Comparison of ENCODE assay signal across 35 cellular contexts in genomic region chr7:25763461-25763860, GRCh38.
"Had no signal": no experiment of that assay in that cellular context is flagged by ENCODE, and none has a peak within 500 bp of the region (broad histone marks: within the 10 kb centered on the region; RNA-seq: fewer than 3 reads in every experiment).

No MANE protein-coding gene starts in this region.

- H3K4me1 Mint-ChIP-seq: activated CD4-positive, alpha-beta memory T cell treated with anti-CD3 and anti-CD28 coated beads, Interleukin-2, amount 10 ng/mL, durations not matched to agents 7 days and 5 days; activated CD4-positive, alpha-beta T cell treated with anti-CD3 and anti-CD28 coated beads for 36 hours; activated CD4-positive, alpha-beta T cell treated with anti-CD3 and anti-CD28 coated beads, Interleukin-2, amount 10 ng/mL, durations not matched to agents 7 days and 5 days; activated CD8-positive, alpha-beta memory T cell treated with anti-CD3 and anti-CD28 coated beads, Interleukin-2, amount 10 ng/mL, durations not matched to agents 7 days and 5 days; activated naive CD4-positive, alpha-beta T cell treated with anti-CD3 and anti-CD28 coated beads, Interleukin-2, amount 10 ng/mL, durations not matched to agents 7 days and 5 days; activated naive CD4-positive, alpha-beta T cell treated with anti-CD3 and anti-CD28 coated beads, Interleukin-2, amount 50 U/mL, for 24 hours; activated naive CD8-positive, alpha-beta T cell treated with anti-CD3 and anti-CD28 coated beads, Interleukin-2, amount 10 ng/mL, durations not matched to agents 7 days and 5 days; activated naive CD8-positive, alpha-beta T cell treated with anti-CD3 and anti-CD28 coated beads, Interleukin-2, amount 50 U/mL, for 24 hours; central memory CD8-positive, alpha-beta T cell had no signal

- H3K27ac Mint-ChIP-seq: activated CD4-positive, alpha-beta memory T cell treated with anti-CD3 and anti-CD28 coated beads, Interleukin-2, amount 10 ng/mL, durations not matched to agents 7 days and 5 days; activated CD4-positive, alpha-beta T cell treated with anti-CD3 and anti-CD28 coated beads for 36 hours; activated CD4-positive, alpha-beta T cell treated with anti-CD3 and anti-CD28 coated beads, Interleukin-2, amount 10 ng/mL, durations not matched to agents 7 days and 5 days; activated CD8-positive, alpha-beta memory T cell treated with anti-CD3 and anti-CD28 coated beads, Interleukin-2, amount 10 ng/mL, durations not matched to agents 7 days and 5 days; activated CD8-positive, alpha-beta T cell treated with anti-CD3 and anti-CD28 coated beads, Interleukin-2, amount 10 ng/mL, durations not matched to agents 7 days and 5 days; activated naive CD4-positive, alpha-beta T cell treated with anti-CD3 and anti-CD28 coated beads, Interleukin-2, amount 10 ng/mL, durations not matched to agents 7 days and 5 days; activated naive CD4-positive, alpha-beta T cell treated with anti-CD3 and anti-CD28 coated beads, Interleukin-2, amount 50 U/mL, for 24 hours; activated naive CD8-positive, alpha-beta T cell; activated naive CD8-positive, alpha-beta T cell treated with anti-CD3 and anti-CD28 coated beads, Interleukin-2, amount 10 ng/mL, durations not matched to agents 7 days and 5 days; activated naive CD8-positive, alpha-beta T cell treated with anti-CD3 and anti-CD28 coated beads, Interleukin-2, amount 50 U/mL, for 24 hours; activated T-cell treated with anti-CD3 and anti-CD28 coated beads, Interleukin-2, amount 50 U/mL, for 24 hours; activated T-helper 2 cell treated with anti-CD3 and anti-CD28 coated beads, Interferon-gamma antibody, Interleukin-2, Interleukin-4, amounts not matched to agents 10 μg/mL and 5 μg/mL and 100 μg/mL, durations not matched to agents 14 hours and 24 hours and 36 hours; brain; T-helper 1 cell treated with Interleukin-12 subunit alpha and Interleukin-12 subunit beta and Interleukin-4 antibody, amounts not matched to agents 30 μg/mL and 1 μg/mL, for 36 hours; T-helper 2 cell treated with Interferon-gamma antibody and Interleukin-4, amounts not matched to agents 5 μg/mL and 100 μg/mL, for 36 hours; WTC11 had no signal

- DNase-seq: activated CD4-positive, alpha-beta memory T cell treated with anti-CD3 and anti-CD28 coated beads, Interleukin-2, amount 10 ng/mL, durations not matched to agents 7 days and 5 days; activated CD4-positive, alpha-beta T cell treated with anti-CD3 and anti-CD28 coated beads for 1 hour; activated CD4-positive, alpha-beta T cell treated with anti-CD3 and anti-CD28 coated beads for 36 hours; activated CD4-positive, alpha-beta T cell treated with anti-CD3 and anti-CD28 coated beads for 48 hours; activated CD4-positive, alpha-beta T cell treated with anti-CD3 and anti-CD28 coated beads, Interleukin-2, amount 10 ng/mL, durations not matched to agents 7 days and 5 days; activated CD4-positive, alpha-beta T cell treated with anti-CD3 and anti-CD28 coated beads, Interleukin-2, amount 50 U/mL, for 48 hours; activated CD4-positive, CD25-positive, alpha-beta regulatory T cell; activated CD8-positive, alpha-beta memory T cell treated with anti-CD3 and anti-CD28 coated beads for 24 hours; activated CD8-positive, alpha-beta memory T cell treated with anti-CD3 and anti-CD28 coated beads, Interleukin-2, amount 10 ng/mL, durations not matched to agents 7 days and 5 days; activated CD8-positive, alpha-beta memory T cell treated with anti-CD3 and anti-CD28 coated beads, Interleukin-2, amount 50 U/mL, for 48 hours; activated CD8-positive, alpha-beta T cell treated with anti-CD3 and anti-CD28 coated beads, Interleukin-2, amount 10 ng/mL, durations not matched to agents 7 days and 5 days; activated effector memory CD4-positive, alpha-beta T cell treated with Interleukin-2 at 50 U/mL for 16 hours; activated gamma-delta T cell; activated naive CD4-positive, alpha-beta T cell treated with anti-CD3 and anti-CD28 coated beads, Interleukin-2, amount 10 ng/mL, durations not matched to agents 7 days and 5 days; activated naive CD4-positive, alpha-beta T cell treated with Interleukin-2 at 50 U/mL for 16 hours; activated naive CD8-positive, alpha-beta T cell treated with anti-CD3 and anti-CD28 coated beads, Interleukin-2, amount 10 ng/mL, durations not matched to agents 7 days and 5 days; activated naive CD8-positive, alpha-beta T cell treated with anti-CD3 and anti-CD28 coated beads, Interleukin-2, amount 50 U/mL, for 24 hours; activated T-cell treated with anti-CD3 and anti-CD28 coated beads, Interleukin-2, amount 50 U/mL, for 24 hours; activated T-cell treated with anti-CD3 and anti-CD28 coated beads, Interleukin-2, amount 50 U/mL, for 48 hours; amygdala; anterior cingulate cortex; T-helper 1 cell; T-helper 2 cell; T-helper 9 cell; WERI-Rb-1 had no signal

- H3K9me3 Mint-ChIP-seq: activated CD4-positive, alpha-beta memory T cell treated with anti-CD3 and anti-CD28 coated beads, Interleukin-2, amount 10 ng/mL, durations not matched to agents 7 days and 5 days; activated CD4-positive, alpha-beta T cell treated with anti-CD3 and anti-CD28 coated beads, Interleukin-2, amount 10 ng/mL, durations not matched to agents 7 days and 5 days; activated naive CD4-positive, alpha-beta T cell treated with anti-CD3 and anti-CD28 coated beads, Interleukin-2, amount 10 ng/mL, durations not matched to agents 7 days and 5 days; activated naive CD4-positive, alpha-beta T cell treated with anti-CD3 and anti-CD28 coated beads, Interleukin-2, amount 50 U/mL, for 24 hours; activated naive CD8-positive, alpha-beta T cell treated with anti-CD3 and anti-CD28 coated beads, Interleukin-2, amount 10 ng/mL, durations not matched to agents 7 days and 5 days; activated naive CD8-positive, alpha-beta T cell treated with anti-CD3 and anti-CD28 coated beads, Interleukin-2, amount 50 U/mL, for 24 hours; activated T-cell treated with anti-CD3 and anti-CD28 coated beads, Interleukin-2, amount 50 U/mL, for 24 hours; activated T-helper 2 cell treated with anti-CD3 and anti-CD28 coated beads, Interferon-gamma antibody, Interleukin-2, Interleukin-4, amounts not matched to agents 10 μg/mL and 5 μg/mL and 100 μg/mL, durations not matched to agents 14 hours and 24 hours and 36 hours; central memory CD8-positive, alpha-beta T cell; T-helper 1 cell treated with Interleukin-12 subunit alpha and Interleukin-12 subunit beta and Interleukin-4 antibody, amounts not matched to agents 30 μg/mL and 1 μg/mL, for 36 hours; T-helper 2 cell treated with Interferon-gamma antibody and Interleukin-4, amounts not matched to agents 5 μg/mL and 100 μg/mL, for 36 hours had no signal

- H3K36me3 ChIP-seq: ascending aorta, WERI-Rb-1 had no signal

- H3K27me3 Mint-ChIP-seq: activated naive CD4-positive, alpha-beta T cell treated with anti-CD3 and anti-CD28 coated beads, Interleukin-2, amount 10 ng/mL, durations not matched to agents 7 days and 5 days; activated naive CD4-positive, alpha-beta T cell treated with anti-CD3 and anti-CD28 coated beads, Interleukin-2, amount 50 U/mL, for 24 hours; brain had no signal

- H3K27ac ChIP-seq: ascending aorta, WERI-Rb-1 had no signal

- H3K9me3 ChIP-seq: ascending aorta had no signal

- H3K27me3 ChIP-seq: ascending aorta had no signal

- H3K36me3 Mint-ChIP-seq: activated CD8-positive, alpha-beta memory T cell treated with anti-CD3 and anti-CD28 coated beads, Interleukin-2, amount 10 ng/mL, durations not matched to agents 7 days and 5 days; activated naive CD4-positive, alpha-beta T cell treated with anti-CD3 and anti-CD28 coated beads, Interleukin-2, amount 10 ng/mL, durations not matched to agents 7 days and 5 days; activated naive CD4-positive, alpha-beta T cell treated with anti-CD3 and anti-CD28 coated beads, Interleukin-2, amount 50 U/mL, for 24 hours; activated naive CD8-positive, alpha-beta T cell; activated naive CD8-positive, alpha-beta T cell treated with anti-CD3 and anti-CD28 coated beads, Interleukin-2, amount 10 ng/mL, durations not matched to agents 7 days and 5 days; brain had no signal

- H3K4me3 ChIP-seq: ascending aorta had no signal

- H3K4me3 Mint-ChIP-seq: activated CD4-positive, alpha-beta memory T cell treated with anti-CD3 and anti-CD28 coated beads, Interleukin-2, amount 10 ng/mL, durations not matched to agents 7 days and 5 days; activated CD4-positive, alpha-beta T cell treated with anti-CD3 and anti-CD28 coated beads for 36 hours; activated CD4-positive, alpha-beta T cell treated with anti-CD3 and anti-CD28 coated beads, Interleukin-2, amount 10 ng/mL, durations not matched to agents 7 days and 5 days; activated CD8-positive, alpha-beta memory T cell treated with anti-CD3 and anti-CD28 coated beads, Interleukin-2, amount 10 ng/mL, durations not matched to agents 7 days and 5 days; activated CD8-positive, alpha-beta T cell treated with anti-CD3 and anti-CD28 coated beads, Interleukin-2, amount 10 ng/mL, durations not matched to agents 7 days and 5 days; activated naive CD4-positive, alpha-beta T cell treated with anti-CD3 and anti-CD28 coated beads, Interleukin-2, amount 10 ng/mL, durations not matched to agents 7 days and 5 days; activated naive CD4-positive, alpha-beta T cell treated with anti-CD3 and anti-CD28 coated beads, Interleukin-2, amount 50 U/mL, for 24 hours; activated naive CD8-positive, alpha-beta T cell; activated naive CD8-positive, alpha-beta T cell treated with anti-CD3 and anti-CD28 coated beads, Interleukin-2, amount 10 ng/mL, durations not matched to agents 7 days and 5 days; activated naive CD8-positive, alpha-beta T cell treated with anti-CD3 and anti-CD28 coated beads, Interleukin-2, amount 50 U/mL, for 24 hours; activated T-cell treated with anti-CD3 and anti-CD28 coated beads, Interleukin-2, amount 50 U/mL, for 24 hours; brain; central memory CD8-positive, alpha-beta T cell; T-helper 1 cell treated with Interleukin-12 subunit alpha and Interleukin-12 subunit beta and Interleukin-4 antibody, amounts not matched to agents 30 μg/mL and 1 μg/mL, for 36 hours; T-helper 2 cell treated with Interferon-gamma antibody and Interleukin-4, amounts not matched to agents 5 μg/mL and 100 μg/mL, for 36 hours; WTC11 had no signal

- H3K4me1 ChIP-seq: ascending aorta had no signal

- ATAC-seq: activated CD4-positive, alpha-beta T cell treated with anti-CD3 and anti-CD28 coated beads for 36 hours; activated CD4-positive, CD25-positive, alpha-beta regulatory T cell treated with anti-CD3 and anti-CD28 coated beads, Interleukin-2, amount 50 U/mL, for 24 hours; activated CD8-positive, alpha-beta memory T cell treated with anti-CD3 and anti-CD28 coated beads, Interleukin-2, amount 10 ng/mL, durations not matched to agents 7 days and 5 days; activated CD8-positive, alpha-beta T cell treated with anti-CD3 and anti-CD28 coated beads, Interleukin-2, amount 10 ng/mL, durations not matched to agents 7 days and 5 days; activated naive CD8-positive, alpha-beta T cell treated with anti-CD3 and anti-CD28 coated beads, Interleukin-2, amount 50 U/mL, for 24 hours; WTC11 had no signal
